ENCODE assay signal across 1 cellular context in the genomic region with DNA sequence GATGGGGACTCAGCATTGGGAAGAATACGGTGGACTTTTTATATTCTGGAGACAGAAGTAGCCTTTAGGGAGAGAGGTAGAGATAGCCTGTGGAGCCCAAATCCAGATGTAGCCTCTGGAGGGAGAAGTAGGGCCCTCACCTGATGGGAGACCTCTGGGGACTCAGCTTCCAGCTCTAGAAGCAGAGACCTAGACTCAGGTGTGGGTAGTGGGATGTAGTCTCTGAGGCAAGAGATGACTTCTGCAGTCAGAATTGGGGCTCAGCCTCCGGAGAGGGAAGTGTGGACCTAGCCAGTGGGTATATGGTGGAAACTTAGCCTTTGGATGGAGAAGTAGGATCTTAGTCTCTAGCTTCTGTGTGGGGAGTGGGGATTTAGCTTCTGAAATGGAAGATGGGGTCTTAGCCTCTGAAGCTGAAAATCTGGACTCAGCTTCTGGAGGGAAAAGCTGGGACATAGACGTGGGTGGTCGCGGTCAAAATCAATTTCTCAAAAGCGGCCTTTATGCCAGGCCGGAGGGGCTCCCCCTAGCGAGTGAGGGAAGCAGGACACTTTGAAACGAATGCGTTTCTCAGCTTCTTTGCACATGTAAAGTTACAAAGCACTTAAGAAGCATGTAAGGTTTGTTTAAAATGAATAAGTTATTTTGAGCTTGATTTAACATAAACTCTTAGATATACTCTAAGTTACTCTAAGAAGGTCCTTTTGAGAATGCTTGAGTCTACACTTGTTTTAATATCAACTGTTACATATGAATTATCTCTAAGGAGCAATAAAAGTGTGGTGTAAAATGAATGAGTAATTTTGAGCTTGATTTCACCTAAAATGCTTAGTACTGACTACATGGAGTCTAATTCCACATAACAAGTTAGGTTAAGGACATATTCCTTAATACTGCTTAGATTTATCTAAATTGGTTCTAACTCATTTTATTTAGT.
TF ChIP-seq lines count a peak whose summit lies in the region.

No MANE protein-coding gene starts in this region.

TF ChIP-seq in HepG2, 621 proteins besides CTCF, POLR2A, EP300 and RAD21 (continued from another document and continues in another):
- TF ChIP-seq, protein P1, sequence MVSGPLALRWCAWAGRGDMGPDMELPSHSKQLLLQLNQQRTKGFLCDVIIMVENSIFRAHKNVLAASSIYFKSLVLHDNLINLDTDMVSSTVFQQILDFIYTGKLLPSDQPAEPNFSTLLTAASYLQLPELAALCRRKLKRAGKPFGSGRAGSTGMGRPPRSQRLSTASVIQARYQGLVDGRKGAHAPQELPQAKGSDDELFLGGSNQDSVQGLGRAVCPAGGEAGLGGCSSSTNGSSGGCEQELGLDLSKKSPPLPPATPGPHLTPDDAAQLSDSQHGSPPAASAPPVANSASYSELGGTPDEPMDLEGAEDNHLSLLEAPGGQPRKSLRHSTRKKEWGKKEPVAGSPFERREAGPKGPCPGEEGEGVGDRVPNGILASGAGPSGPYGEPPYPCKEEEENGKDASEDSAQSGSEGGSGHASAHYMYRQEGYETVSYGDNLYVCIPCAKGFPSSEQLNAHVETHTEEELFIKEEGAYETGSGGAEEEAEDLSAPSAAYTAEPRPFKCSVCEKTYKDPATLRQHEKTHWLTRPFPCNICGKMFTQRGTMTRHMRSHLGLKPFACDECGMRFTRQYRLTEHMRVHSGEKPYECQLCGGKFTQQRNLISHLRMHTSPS (CRISPR knock-in tag; IDR thresholded peaks at IDR 0.05; ENCODE audit: low read depth), result no peak
- no peak for TF ChIP-seq CREM (IDR thresholded peaks at IDR 0.05)
- TF ChIP-seq CREM (CRISPR knock-in tag; IDR thresholded peaks at IDR 0.05), result no peak
- TF ChIP-seq ELF3 (CRISPR knock-in tag; IDR thresholded peaks at IDR 0.05), result peak; percentile 36; the same call in 1 of the 2 replicates
- no peak for TF ChIP-seq MTF1 (CRISPR knock-in tag; IDR thresholded peaks at IDR 0.05)
- no peak for TF ChIP-seq ZNF747 (CRISPR knock-in tag; IDR thresholded peaks at IDR 0.05; ENCODE audit: borderline replicate concordance)
- TF ChIP-seq HNF4G (IDR thresholded peaks at IDR 0.05; ENCODE audit: borderline replicate concordance, low read depth, low read length), result no peak
- no peak for TF ChIP-seq HNF4G (CRISPR knock-in tag; IDR thresholded peaks at IDR 0.05; ENCODE audit: borderline replicate concordance, low read depth)
- TF ChIP-seq MED1 (CRISPR knock-in tag; IDR thresholded peaks at IDR 0.05), result no peak
- no peak for TF ChIP-seq GTF3A (CRISPR knock-in tag; conservative IDR thresholded peaks at IDR 0.05)
- TF ChIP-seq ZNF331 (CRISPR knock-in tag; IDR thresholded peaks at IDR 0.05), result peak; percentile 25; the same call in 1 of the 2 replicates
- TF ChIP-seq, protein P2, sequence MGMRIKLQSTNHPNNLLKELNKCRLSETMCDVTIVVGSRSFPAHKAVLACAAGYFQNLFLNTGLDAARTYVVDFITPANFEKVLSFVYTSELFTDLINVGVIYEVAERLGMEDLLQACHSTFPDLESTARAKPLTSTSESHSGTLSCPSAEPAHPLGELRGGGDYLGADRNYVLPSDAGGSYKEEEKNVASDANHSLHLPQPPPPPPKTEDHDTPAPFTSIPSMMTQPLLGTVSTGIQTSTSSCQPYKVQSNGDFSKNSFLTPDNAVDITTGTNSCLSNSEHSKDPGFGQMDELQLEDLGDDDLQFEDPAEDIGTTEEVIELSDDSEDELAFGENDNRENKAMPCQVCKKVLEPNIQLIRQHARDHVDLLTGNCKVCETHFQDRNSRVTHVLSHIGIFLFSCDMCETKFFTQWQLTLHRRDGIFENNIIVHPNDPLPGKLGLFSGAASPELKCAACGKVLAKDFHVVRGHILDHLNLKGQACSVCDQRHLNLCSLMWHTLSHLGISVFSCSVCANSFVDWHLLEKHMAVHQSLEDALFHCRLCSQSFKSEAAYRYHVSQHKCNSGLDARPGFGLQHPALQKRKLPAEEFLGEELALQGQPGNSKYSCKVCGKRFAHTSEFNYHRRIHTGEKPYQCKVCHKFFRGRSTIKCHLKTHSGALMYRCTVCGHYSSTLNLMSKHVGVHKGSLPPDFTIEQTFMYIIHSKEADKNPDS (CRISPR knock-in tag; IDR thresholded peaks at IDR 0.05), result no peak
- TF ChIP-seq SPEN (CRISPR knock-in tag; IDR thresholded peaks at IDR 0.05; ENCODE audit: low read depth), result no peak
- TF ChIP-seq CBX2 (IDR thresholded peaks at IDR 0.05; ENCODE audit: low read depth, low read length), result no peak
- TF ChIP-seq CBX2 (CRISPR knock-in tag; IDR thresholded peaks at IDR 0.05; ENCODE audit: low read depth), result no peak
- TF ChIP-seq GABPA (IDR thresholded peaks at IDR 0.05; ENCODE audit: low read depth, low read length), result 0 out of 2 replicates have a peak, but pooled peaks have one; percentile 14
- peak; percentile 22; the same call in 1 of the 2 replicates for TF ChIP-seq GABPA (CRISPR knock-in tag; IDR thresholded peaks at IDR 0.05; ENCODE audit: low read depth)
- TF ChIP-seq FOSL2 (CRISPR knock-in tag; IDR thresholded peaks at IDR 0.05), result peak; percentile 22; the same call in 1 of the 2 replicates
- TF ChIP-seq SALL1 (CRISPR knock-in tag; IDR thresholded peaks at IDR 0.05), result peak; percentile 27; the same call in 1 of the 2 replicates
- TF ChIP-seq XBP1 (CRISPR knock-in tag; IDR thresholded peaks at IDR 0.05), result no peak
- peak; percentile 42; the same call in 1 of the 2 replicates for TF ChIP-seq GATAD2A (CRISPR knock-in tag; IDR thresholded peaks at IDR 0.05)
- TF ChIP-seq PRMT3 (CRISPR knock-in tag; IDR thresholded peaks at IDR 0.05; ENCODE audit: borderline replicate concordance, low read depth), result no peak
- TF ChIP-seq, protein P3, sequence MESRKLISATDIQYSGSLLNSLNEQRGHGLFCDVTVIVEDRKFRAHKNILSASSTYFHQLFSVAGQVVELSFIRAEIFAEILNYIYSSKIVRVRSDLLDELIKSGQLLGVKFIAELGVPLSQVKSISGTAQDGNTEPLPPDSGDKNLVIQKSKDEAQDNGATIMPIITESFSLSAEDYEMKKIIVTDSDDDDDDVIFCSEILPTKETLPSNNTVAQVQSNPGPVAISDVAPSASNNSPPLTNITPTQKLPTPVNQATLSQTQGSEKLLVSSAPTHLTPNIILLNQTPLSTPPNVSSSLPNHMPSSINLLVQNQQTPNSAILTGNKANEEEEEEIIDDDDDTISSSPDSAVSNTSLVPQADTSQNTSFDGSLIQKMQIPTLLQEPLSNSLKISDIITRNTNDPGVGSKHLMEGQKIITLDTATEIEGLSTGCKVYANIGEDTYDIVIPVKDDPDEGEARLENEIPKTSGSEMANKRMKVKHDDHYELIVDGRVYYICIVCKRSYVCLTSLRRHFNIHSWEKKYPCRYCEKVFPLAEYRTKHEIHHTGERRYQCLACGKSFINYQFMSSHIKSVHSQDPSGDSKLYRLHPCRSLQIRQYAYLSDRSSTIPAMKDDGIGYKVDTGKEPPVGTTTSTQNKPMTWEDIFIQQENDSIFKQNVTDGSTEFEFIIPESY (CRISPR knock-in tag; IDR thresholded peaks at IDR 0.05), result no peak
- TF ChIP-seq TEAD3 (CRISPR knock-in tag; optimal IDR thresholded peaks at IDR 0.05; ENCODE audit: borderline replicate concordance), result peak; percentile 11
- TF ChIP-seq ZNF678 (CRISPR knock-in tag; IDR thresholded peaks at IDR 0.05), result no peak
- TF ChIP-seq NR3C1 (CRISPR knock-in tag; IDR thresholded peaks at IDR 0.05), result no peak
- peak; percentile 74 for TF ChIP-seq THAP11 (CRISPR knock-in tag; IDR thresholded peaks at IDR 0.05)
- TF ChIP-seq ZFP36L2 (CRISPR knock-in tag; IDR thresholded peaks at IDR 0.05), result no peak
- TF ChIP-seq ZFY (CRISPR knock-in tag; IDR thresholded peaks at IDR 0.05), result peak; percentile 24; the same call in 1 of the 2 replicates
- TF ChIP-seq, protein P4, sequence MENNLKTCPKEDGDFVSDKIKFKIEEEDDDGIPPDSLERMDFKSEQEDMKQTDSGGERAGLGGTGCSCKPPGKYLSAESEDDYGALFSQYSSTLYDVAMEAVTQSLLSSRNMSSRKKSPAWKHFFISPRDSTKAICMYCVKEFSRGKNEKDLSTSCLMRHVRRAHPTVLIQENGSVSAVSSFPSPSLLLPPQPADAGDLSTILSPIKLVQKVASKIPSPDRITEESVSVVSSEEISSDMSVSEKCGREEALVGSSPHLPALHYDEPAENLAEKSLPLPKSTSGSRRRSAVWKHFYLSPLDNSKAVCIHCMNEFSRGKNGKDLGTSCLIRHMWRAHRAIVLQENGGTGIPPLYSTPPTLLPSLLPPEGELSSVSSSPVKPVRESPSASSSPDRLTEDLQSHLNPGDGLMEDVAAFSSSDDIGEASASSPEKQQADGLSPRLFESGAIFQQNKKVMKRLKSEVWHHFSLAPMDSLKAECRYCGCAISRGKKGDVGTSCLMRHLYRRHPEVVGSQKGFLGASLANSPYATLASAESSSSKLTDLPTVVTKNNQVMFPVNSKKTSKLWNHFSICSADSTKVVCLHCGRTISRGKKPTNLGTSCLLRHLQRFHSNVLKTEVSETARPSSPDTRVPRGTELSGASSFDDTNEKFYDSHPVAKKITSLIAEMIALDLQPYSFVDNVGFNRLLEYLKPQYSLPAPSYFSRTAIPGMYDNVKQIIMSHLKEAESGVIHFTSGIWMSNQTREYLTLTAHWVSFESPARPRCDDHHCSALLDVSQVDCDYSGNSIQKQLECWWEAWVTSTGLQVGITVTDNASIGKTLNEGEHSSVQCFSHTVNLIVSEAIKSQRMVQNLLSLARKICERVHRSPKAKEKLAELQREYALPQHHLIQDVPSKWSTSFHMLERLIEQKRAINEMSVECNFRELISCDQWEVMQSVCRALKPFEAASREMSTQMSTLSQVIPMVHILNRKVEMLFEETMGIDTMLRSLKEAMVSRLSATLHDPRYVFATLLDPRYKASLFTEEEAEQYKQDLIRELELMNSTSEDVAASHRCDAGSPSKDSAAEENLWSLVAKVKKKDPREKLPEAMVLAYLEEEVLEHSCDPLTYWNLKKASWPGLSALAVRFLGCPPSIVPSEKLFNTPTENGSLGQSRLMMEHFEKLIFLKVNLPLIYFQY (CRISPR knock-in tag; IDR thresholded peaks at IDR 0.05; ENCODE audit: borderline replicate concordance), result no peak
- peak; percentile 60 for TF ChIP-seq SMC3 (IDR thresholded peaks at IDR 0.05; ENCODE audit: low read length)
- no peak for TF ChIP-seq EZH2 (conservative IDR thresholded peaks at IDR 0.05; ENCODE audit: low read depth, low read length)
- TF ChIP-seq, protein P5, sequence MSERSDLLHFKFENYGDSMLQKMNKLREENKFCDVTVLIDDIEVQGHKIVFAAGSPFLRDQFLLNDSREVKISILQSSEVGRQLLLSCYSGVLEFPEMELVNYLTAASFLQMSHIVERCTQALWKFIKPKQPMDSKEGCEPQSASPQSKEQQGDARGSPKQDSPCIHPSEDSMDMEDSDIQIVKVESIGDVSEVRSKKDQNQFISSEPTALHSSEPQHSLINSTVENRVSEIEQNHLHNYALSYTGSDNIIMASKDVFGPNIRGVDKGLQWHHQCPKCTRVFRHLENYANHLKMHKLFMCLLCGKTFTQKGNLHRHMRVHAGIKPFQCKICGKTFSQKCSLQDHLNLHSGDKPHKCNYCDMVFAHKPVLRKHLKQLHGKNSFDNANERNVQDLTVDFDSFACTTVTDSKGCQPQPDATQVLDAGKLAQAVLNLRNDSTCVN (CRISPR knock-in tag; IDR thresholded peaks at IDR 0.05; ENCODE audit: borderline replicate concordance), result no peak
- TF ChIP-seq ZNF550 (CRISPR knock-in tag; IDR thresholded peaks at IDR 0.05; ENCODE audit: borderline replicate concordance), result 0 out of 2 replicates have a peak, but pooled peaks have one; percentile 39
- TF ChIP-seq, protein P6, sequence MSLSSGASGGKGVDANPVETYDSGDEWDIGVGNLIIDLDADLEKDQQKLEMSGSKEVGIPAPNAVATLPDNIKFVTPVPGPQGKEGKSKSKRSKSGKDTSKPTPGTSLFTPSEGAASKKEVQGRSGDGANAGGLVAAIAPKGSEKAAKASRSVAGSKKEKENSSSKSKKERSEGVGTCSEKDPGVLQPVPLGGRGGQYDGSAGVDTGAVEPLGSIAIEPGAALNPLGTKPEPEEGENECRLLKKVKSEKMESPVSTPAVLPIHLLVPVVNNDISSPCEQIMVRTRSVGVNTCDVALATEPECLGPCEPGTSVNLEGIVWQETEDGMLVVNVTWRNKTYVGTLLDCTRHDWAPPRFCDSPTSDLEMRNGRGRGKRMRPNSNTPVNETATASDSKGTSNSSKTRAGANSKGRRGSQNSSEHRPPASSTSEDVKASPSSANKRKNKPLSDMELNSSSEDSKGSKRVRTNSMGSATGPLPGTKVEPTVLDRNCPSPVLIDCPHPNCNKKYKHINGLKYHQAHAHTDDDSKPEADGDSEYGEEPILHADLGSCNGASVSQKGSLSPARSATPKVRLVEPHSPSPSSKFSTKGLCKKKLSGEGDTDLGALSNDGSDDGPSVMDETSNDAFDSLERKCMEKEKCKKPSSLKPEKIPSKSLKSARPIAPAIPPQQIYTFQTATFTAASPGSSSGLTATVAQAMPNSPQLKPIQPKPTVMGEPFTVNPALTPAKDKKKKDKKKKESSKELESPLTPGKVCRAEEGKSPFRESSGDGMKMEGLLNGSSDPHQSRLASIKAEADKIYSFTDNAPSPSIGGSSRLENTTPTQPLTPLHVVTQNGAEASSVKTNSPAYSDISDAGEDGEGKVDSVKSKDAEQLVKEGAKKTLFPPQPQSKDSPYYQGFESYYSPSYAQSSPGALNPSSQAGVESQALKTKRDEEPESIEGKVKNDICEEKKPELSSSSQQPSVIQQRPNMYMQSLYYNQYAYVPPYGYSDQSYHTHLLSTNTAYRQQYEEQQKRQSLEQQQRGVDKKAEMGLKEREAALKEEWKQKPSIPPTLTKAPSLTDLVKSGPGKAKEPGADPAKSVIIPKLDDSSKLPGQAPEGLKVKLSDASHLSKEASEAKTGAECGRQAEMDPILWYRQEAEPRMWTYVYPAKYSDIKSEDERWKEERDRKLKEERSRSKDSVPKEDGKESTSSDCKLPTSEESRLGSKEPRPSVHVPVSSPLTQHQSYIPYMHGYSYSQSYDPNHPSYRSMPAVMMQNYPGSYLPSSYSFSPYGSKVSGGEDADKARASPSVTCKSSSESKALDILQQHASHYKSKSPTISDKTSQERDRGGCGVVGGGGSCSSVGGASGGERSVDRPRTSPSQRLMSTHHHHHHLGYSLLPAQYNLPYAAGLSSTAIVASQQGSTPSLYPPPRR (CRISPR knock-in tag; IDR thresholded peaks at IDR 0.05; ENCODE audit: borderline replicate concordance), result no peak
- TF ChIP-seq EED (CRISPR knock-in tag; IDR thresholded peaks at IDR 0.05), result no peak
- no peak for TF ChIP-seq GFI1 (CRISPR knock-in tag; IDR thresholded peaks at IDR 0.05; ENCODE audit: borderline replicate concordance)
- no peak for TF ChIP-seq ZNF772 (CRISPR knock-in tag; IDR thresholded peaks at IDR 0.05)
- TF ChIP-seq ZNF17 (CRISPR knock-in tag; IDR thresholded peaks at IDR 0.05), result no peak
- no peak for TF ChIP-seq ZNF572 (CRISPR knock-in tag; IDR thresholded peaks at IDR 0.05)
- TF ChIP-seq ZNF775 (CRISPR knock-in tag; IDR thresholded peaks at IDR 0.05; ENCODE audit: borderline replicate concordance), result no peak
- TF ChIP-seq HCFC1 (IDR thresholded peaks at IDR 0.05; ENCODE audit: low read depth, low read length), result no peak
- TF ChIP-seq ISL2 (CRISPR knock-in tag; IDR thresholded peaks at IDR 0.05), result no peak
